Comparison of ENCODE assay signal across 19 cellular contexts in genomic region chr15:64004059-64004458, GRCh38. TPM values are rescaled to one million over a fixed set of nuclear protein-coding genes. Genes with fewer than 3 reads are reported as not detected.
DNase-seq lines count a peak whose midpoint lies in the region; ATAC-seq and TF ChIP-seq lines count a peak whose summit lies in the region.
"Had no signal": no experiment of that assay in that cellular context is flagged by ENCODE, and none has a peak within 500 bp of the region (broad histone marks: within the 10 kb centered on the region; RNA-seq: fewer than 3 reads in every experiment).

No MANE protein-coding gene starts in this region.

- peaks cover 4% of the 10 kb centered on the region for H3K27me3 Mint-ChIP-seq in activated T-helper 17 cell treated with anti-CD3 and anti-CD28 coated beads, Interleukin-2, amount 50 U/mL, for 72 hours
- peaks cover 6% of the 10 kb centered on the region for H3K27me3 Mint-ChIP-seq in glutamatergic neuron (ENCODE audit: unreplicated experiment)
- peaks cover 0 to 9% of the 10 kb centered on the region in 2 donors for H3K27me3 Mint-ChIP-seq in natural killer cell (ENCODE audit: low read depth in 2 of 2)
- H3K27me3 Mint-ChIP-seq: memory B cell had no signal

- H3K9me3 Mint-ChIP-seq in activated T-helper 17 cell treated with anti-CD3 and anti-CD28 coated beads, Interleukin-2, amount 50 U/mL, for 72 hours: no peaks in the 10 kb centered on the region
- H3K9me3 Mint-ChIP-seq in glutamatergic neuron (ENCODE audit: unreplicated experiment) (peaks cover 2% of the 10 kb centered on the region), natural killer cell (no peaks in the 10 kb centered on the region)
- H3K9me3 Mint-ChIP-seq: activated naive CD8-positive, alpha-beta T cell treated with anti-CD3 and anti-CD28 coated beads for 36 hours; memory B cell; naive thymus-derived CD4-positive, alpha-beta T cell had no signal

- intact Hi-C loops in cardiac septum (cut with DNase I) (no loop called here), natural killer cell (cut with micrococcal nuclease) (no loop called here)

- no peak overlapping the region for H3K4me3 Mint-ChIP-seq in activated T-helper 17 cell treated with anti-CD3 and anti-CD28 coated beads, Interleukin-2, amount 50 U/mL, for 72 hours
- H3K4me3 Mint-ChIP-seq in glutamatergic neuron (ENCODE audit: unreplicated experiment): no peak overlapping the region
- no peak overlapping the region for H3K4me3 Mint-ChIP-seq in natural killer cell
- H3K4me3 Mint-ChIP-seq: activated naive CD8-positive, alpha-beta T cell treated with anti-CD3 and anti-CD28 coated beads for 36 hours; CD14-positive monocyte; memory B cell had no signal

- H3K27ac ChIP-seq in right atrium auricular region: peak overlapping the region; percentile 80 to 87
- H3K27ac ChIP-seq in muscle layer of duodenum (ENCODE audit: low read length): peak overlapping the region; percentile 57
- H3K27ac ChIP-seq: gastroesophageal sphincter had no signal

- peaks cover 11% of the 10 kb centered on the region for H3K4me1 Mint-ChIP-seq in activated T-helper 17 cell treated with anti-CD3 and anti-CD28 coated beads, Interleukin-2, amount 50 U/mL, for 72 hours
- H3K4me1 Mint-ChIP-seq in glutamatergic neuron (ENCODE audit: low read depth, unreplicated experiment) (peaks cover 4% of the 10 kb centered on the region), natural killer cell (peaks cover 16 to 17% of the 10 kb centered on the region in 2 donors)

- no peak overlapping the region for H3K4me3 ChIP-seq in right atrium auricular region
- no peak overlapping the region for H3K4me3 ChIP-seq in muscle layer of duodenum (ENCODE audit: low read depth in 1 of 2, low read length in 2 of 2)
- H3K4me3 ChIP-seq: esophagus squamous epithelium, gastroesophageal sphincter had no signal

- H3K4me1 ChIP-seq in right atrium auricular region (peaks cover 5 to 63% of the 10 kb centered on the region in 2 donors), muscle layer of duodenum (ENCODE audit: control insufficient read depth in 1 of 2, insufficient read depth in 2 of 2, low read length in 2 of 2) (peaks cover 5 to 8% of the 10 kb centered on the region in 2 donors)

- H3K9me3 ChIP-seq in right atrium auricular region (no peaks in the 10 kb centered on the region), muscle layer of duodenum (ENCODE audit: control insufficient read depth in 1 of 2, low read length in 2 of 2) (no peaks in the 10 kb centered on the region)
- H3K9me3 ChIP-seq: esophagus squamous epithelium, gastroesophageal sphincter had no signal

- no peaks in the 10 kb centered on the region for H3K36me3 Mint-ChIP-seq in activated T-helper 17 cell treated with anti-CD3 and anti-CD28 coated beads, Interleukin-2, amount 50 U/mL, for 72 hours (ENCODE audit: low read depth)
- H3K36me3 Mint-ChIP-seq in glutamatergic neuron (ENCODE audit: unreplicated experiment) (no peaks in the 10 kb centered on the region), natural killer cell (no peaks in the 10 kb centered on the region)
- H3K36me3 Mint-ChIP-seq: activated naive CD8-positive, alpha-beta T cell treated with anti-CD3 and anti-CD28 coated beads for 36 hours had no signal

- no peak for ATAC-seq in activated T-helper 17 cell treated with anti-CD3 and anti-CD28 coated beads, Interleukin-2, amount 50 U/mL, for 72 hours (replicated peaks)
- ATAC-seq in natural killer cell (no peak), HG02840 (IDR thresholded peaks at IDR 0.05; ENCODE audit: low FRiP score, unreplicated experiment) (no peak)
- ATAC-seq: gastroesophageal sphincter; naive thymus-derived CD4-positive, alpha-beta T cell had no signal

- TF ChIP-seq CTCF in right atrium auricular region (IDR thresholded peaks at IDR 0.05) (no peak), glutamatergic neuron (IDR thresholded peaks at IDR 0.05; ENCODE audit: partially characterized antibody, unreplicated experiment) (no peak), natural killer cell (IDR thresholded peaks at IDR 0.05) (no peak)

- H3K27me3 ChIP-seq in right atrium auricular region (no peaks in the 10 kb centered on the region), muscle layer of duodenum (ENCODE audit: low read depth, low read length) (no peaks in the 10 kb centered on the region)
- H3K27me3 ChIP-seq: esophagus squamous epithelium had no signal

- peak overlapping the region; percentile 5 for H3K27ac Mint-ChIP-seq in activated T-helper 17 cell treated with anti-CD3 and anti-CD28 coated beads, Interleukin-2, amount 50 U/mL, for 72 hours
- H3K27ac Mint-ChIP-seq in glutamatergic neuron (ENCODE audit: unreplicated experiment) (no peak overlapping the region), natural killer cell (no peak overlapping the region)
- H3K27ac Mint-ChIP-seq: activated naive CD8-positive, alpha-beta T cell treated with anti-CD3 and anti-CD28 coated beads for 36 hours; memory B cell had no signal

- H3K36me3 ChIP-seq in right atrium auricular region: no peaks in the 10 kb centered on the region
- no peaks in the 10 kb centered on the region for H3K36me3 ChIP-seq in muscle layer of duodenum (ENCODE audit: control insufficient read depth in 1 of 2, insufficient read depth in 2 of 2, low read length in 2 of 2)
- H3K36me3 ChIP-seq: esophagus squamous epithelium, gastroesophageal sphincter had no signal

- DNase-seq in right atrium auricular region (ENCODE audit: low spot score): no peak
- DNase-seq in cardiac septum (ENCODE audit: low spot score): no peak
- no peak for DNase-seq in glutamatergic neuron
- no peak for DNase-seq in natural killer cell
- DNase-seq in mesenteric fat pad (ENCODE audit: low spot score): no peak
- DNase-seq: activated naive CD8-positive, alpha-beta T cell treated with anti-CD3 and anti-CD28 coated beads for 36 hours; effector CD4-positive, alpha-beta T cell; esophagus squamous epithelium; HCEC 1CT; KBM-7; naive thymus-derived CD4-positive, alpha-beta T cell; NCI-H187; NCI-H748 treated with DMSO at 0.1 percent for 48 hours had no signal

RNA-seq across cellular contexts. Expression of gene DAPK2, which starts 42.2 kb away (rescaled TPM):
- 10 to 100 TPM; 28.8 to 57.6 TPM for total RNA-seq in right atrium auricular region
- 31.8 TPM for total RNA-seq in cardiac septum
- 10 to 100 TPM in 1 of 2 donors, under 1 TPM in 1; 0.82 to 10.6 TPM for total RNA-seq in activated T-helper 17 cell treated with anti-CD3 and anti-CD28 coated beads, Interleukin-2, amount 50 U/mL, for 72 hours
- total RNA-seq in glutamatergic neuron (ENCODE audit: unreplicated experiment): 2.6 TPM
- 10 to 100 TPM in 1 of 3 donors, 1 to 10 TPM in 2; 3.7 to 25.3 (median 6.0) TPM for total RNA-seq in natural killer cell
- 18.1 TPM for total RNA-seq in mesenteric fat pad
